8 cellular contexts compared by ENCODE assay signal in the genomic region with DNA sequence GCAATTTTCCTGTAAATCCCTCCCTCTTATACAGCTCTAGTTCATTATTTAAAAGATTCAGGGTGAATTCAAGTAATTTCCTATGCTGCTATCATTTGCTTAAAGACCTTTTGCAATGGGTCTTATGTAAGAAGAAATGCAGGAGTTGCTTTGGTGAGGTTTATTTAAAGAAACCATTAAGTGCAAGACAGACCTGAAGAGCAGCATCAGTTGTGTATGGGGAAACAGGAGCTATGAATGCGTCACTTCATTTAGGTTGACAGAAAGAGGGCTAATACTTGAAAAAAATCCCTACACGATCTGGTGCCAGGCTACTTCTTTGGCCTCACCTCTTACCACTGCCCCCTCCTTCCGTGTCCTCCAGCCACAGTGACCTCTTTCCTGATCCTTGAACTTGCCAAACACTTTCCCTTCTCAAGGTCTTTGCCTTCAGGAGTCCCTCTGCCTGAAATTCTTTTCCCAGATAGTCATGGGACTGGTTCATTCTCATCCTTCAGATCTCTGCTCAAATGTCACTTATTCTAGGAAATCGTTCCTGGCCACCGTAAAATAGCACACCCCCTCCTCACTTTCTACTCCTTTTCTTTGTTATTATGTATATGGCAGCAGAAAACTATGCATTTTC. TPM values are rescaled to one million over a fixed set of nuclear protein-coding genes. Genes with fewer than 3 reads are reported as not detected.
DNase-seq lines count a peak whose midpoint lies in the region; FAIRE-seq and TF ChIP-seq lines count a peak whose summit lies in the region.

No MANE protein-coding gene starts in this region.

- no peak for DNase-seq in activated naive CD4-positive, alpha-beta T cell treated with anti-CD3 and anti-CD28 coated beads for 36 hours
- no peak for DNase-seq in activated naive CD4-positive, alpha-beta T cell treated with Interleukin-2 at 50 U/mL for 16 hours
- DNase-seq in activated CD4-positive, alpha-beta memory T cell treated with anti-CD3 and anti-CD28 coated beads, Interleukin-2, amount 10 ng/mL, durations not matched to agents 7 days and 5 days = no peak
- DNase-seq in kidney = no peak
- no peak for DNase-seq in thyroid gland
- no peak for DNase-seq in DMS79 treated with DMSO at 0.1 percent for 48 hours (lab: John Stamatoyannopoulos, UW)
- DNase-seq in stimulated activated CD4-positive, alpha-beta T cell treated with anti-CD3 and anti-CD28 coated beads, Interleukin-4, amount 100 ng/mL, for 24 hours = no peak
- no peak for DNase-seq in mesenteric fat pad (ENCODE audit: low spot score)

- no peak for FAIRE-seq in kidney (lab: Jason Lieb, UNC)

- POLR2A ChIA-PET in activated CD4-positive, alpha-beta memory T cell treated with anti-CD3 and anti-CD28 coated beads, Interleukin-2, amount 10 ng/mL, durations not matched to agents 7 days and 5 days (lab: Charles Lee) = interaction anchor here (1.0 to 2.0 kb wide), 9 partner anchors 10 to 243 kb away, joined by 3 to 9 read pairs (median 4); partner anchors contain the start of genes AK3 and RCL1

- TF ChIP-seq CTCF in kidney (IDR thresholded peaks at IDR 0.05; ENCODE audit: borderline replicate concordance, extremely low read depth, insufficient read depth) (no peak), thyroid gland (IDR thresholded peaks at IDR 0.05) (no peak)

- peak overlapping the region; percentile 97 for H3K27ac Mint-ChIP-seq in activated naive CD4-positive, alpha-beta T cell treated with anti-CD3 and anti-CD28 coated beads for 36 hours
- peak overlapping the region; percentile 98 for H3K27ac Mint-ChIP-seq in activated CD4-positive, alpha-beta memory T cell treated with anti-CD3 and anti-CD28 coated beads, Interleukin-2, amount 10 ng/mL, durations not matched to agents 7 days and 5 days

- no peaks in the 10 kb centered on the region for H3K27me3 Mint-ChIP-seq in activated naive CD4-positive, alpha-beta T cell treated with anti-CD3 and anti-CD28 coated beads for 36 hours (ENCODE audit: low read depth)
- H3K27me3 Mint-ChIP-seq in activated CD4-positive, alpha-beta memory T cell treated with anti-CD3 and anti-CD28 coated beads, Interleukin-2, amount 10 ng/mL, durations not matched to agents 7 days and 5 days = no peaks in the 10 kb centered on the region

- peaks cover 54% of the 10 kb centered on the region for H3K4me1 Mint-ChIP-seq in activated naive CD4-positive, alpha-beta T cell treated with anti-CD3 and anti-CD28 coated beads for 36 hours (ENCODE audit: low read depth)
- H3K4me1 Mint-ChIP-seq in activated CD4-positive, alpha-beta memory T cell treated with anti-CD3 and anti-CD28 coated beads, Interleukin-2, amount 10 ng/mL, durations not matched to agents 7 days and 5 days = peaks cover 56% of the 10 kb centered on the region

- TF ChIP-seq POLR2A in thyroid gland (IDR thresholded peaks at IDR 0.05) = no peak

- peak overlapping the region; percentile 72 to 82 for H3K4me3 ChIP-seq in kidney (ENCODE audit: low read length in 2 of 2)
- H3K4me3 ChIP-seq in thyroid gland (replicated peaks in 1 of 3) = peak overlapping the region in 1 of 3 donors; percentile 68

- H3K36me3 ChIP-seq in kidney (ENCODE audit: control insufficient read depth in 1 of 2, insufficient read depth in 2 of 2, low read length in 2 of 2) (no peaks in the 10 kb centered on the region), thyroid gland (no peaks in the 10 kb centered on the region)

- no peaks in the 10 kb centered on the region for H3K9me3 Mint-ChIP-seq in activated naive CD4-positive, alpha-beta T cell treated with anti-CD3 and anti-CD28 coated beads for 36 hours
- no peaks in the 10 kb centered on the region for H3K9me3 Mint-ChIP-seq in activated CD4-positive, alpha-beta memory T cell treated with anti-CD3 and anti-CD28 coated beads, Interleukin-2, amount 10 ng/mL, durations not matched to agents 7 days and 5 days

- intact Hi-C loops in activated naive CD4-positive, alpha-beta T cell treated with anti-CD3 and anti-CD28 coated beads for 36 hours (cut with micrococcal nuclease) = loop anchor here (2.0 to 10.0 kb wide), 10 partner anchors 13 to 1771 kb away; partner anchors contain the start of genes CD274, CDC37L1, ERMP1 and KDM4C
- intact Hi-C loops in kidney (cut with DNase I) (no loop called here), thyroid gland (cut with DNase I) (no loop called here)

- H3K9me3 ChIP-seq in kidney (ENCODE audit: control insufficient read depth in 1 of 2, low read length in 2 of 2) = no peaks in the 10 kb centered on the region
- H3K9me3 ChIP-seq in thyroid gland = no peaks in the 10 kb centered on the region

- H3K4me1 ChIP-seq in kidney (ENCODE audit: control insufficient read depth in 1 of 2, insufficient read depth in 1 of 2, low read depth in 1 of 2, low read length in 2 of 2) (peaks cover 9 to 12% of the 10 kb centered on the region in 2 donors), thyroid gland (peaks cover 4 to 16% of the 10 kb centered on the region in 2 donors)

- H3K27ac ChIP-seq in kidney (ENCODE audit: low read depth in 2 of 2, low read length in 2 of 2) (peak overlapping the region; percentile 95), thyroid gland (peak overlapping the region; percentile 90 to 95 (median 95))

- CTCF ChIA-PET in activated naive CD4-positive, alpha-beta T cell treated with anti-CD3 and anti-CD28 coated beads for 36 hours (lab: Charles Lee) = interaction anchor here (0.5 to 2.6 kb wide), 6 partner anchors 10 to 238 kb away, joined by 3 to 18 read pairs (median 7); no protein-coding TSS in a partner anchor
- CTCF ChIA-PET in activated CD4-positive, alpha-beta memory T cell treated with anti-CD3 and anti-CD28 coated beads, Interleukin-2, amount 10 ng/mL, durations not matched to agents 7 days and 5 days (lab: Charles Lee) = interaction anchor here (1.3 to 2.2 kb wide), 5 partner anchors 10 to 225 kb away, joined by 4 to 8 read pairs (median 6); no protein-coding TSS in a partner anchor

- no peak overlapping the region for H3K4me3 Mint-ChIP-seq in activated naive CD4-positive, alpha-beta T cell treated with anti-CD3 and anti-CD28 coated beads for 36 hours
- peak overlapping the region; percentile 87 for H3K4me3 Mint-ChIP-seq in activated CD4-positive, alpha-beta memory T cell treated with anti-CD3 and anti-CD28 coated beads, Interleukin-2, amount 10 ng/mL, durations not matched to agents 7 days and 5 days

- H3K36me3 Mint-ChIP-seq in activated naive CD4-positive, alpha-beta T cell treated with anti-CD3 and anti-CD28 coated beads for 36 hours (ENCODE audit: low read depth) = peaks cover 26% of the 10 kb centered on the region
- peaks cover 12% of the 10 kb centered on the region for H3K36me3 Mint-ChIP-seq in activated CD4-positive, alpha-beta memory T cell treated with anti-CD3 and anti-CD28 coated beads, Interleukin-2, amount 10 ng/mL, durations not matched to agents 7 days and 5 days (ENCODE audit: low read depth)

- no peaks in the 10 kb centered on the region for H3K27me3 ChIP-seq in thyroid gland

- peak overlapping the region; percentile 86 to 92 for H3K9ac ChIP-seq in kidney (ENCODE audit: low read length in 2 of 2)

- WGBS in thyroid gland, 2 donors = 68 to 72% methylated on average over 5 of the region's 5 CpGs

RNA-seq across cellular contexts. Expression of gene JAK2, which starts 1.4 kb away (rescaled TPM):
- 10 to 100 TPM; 46.8 to 51.0 TPM for total RNA-seq in activated naive CD4-positive, alpha-beta T cell treated with anti-CD3 and anti-CD28 coated beads for 36 hours
- 10 to 100 TPM; 27.2 to 30.0 TPM for total RNA-seq in activated CD4-positive, alpha-beta memory T cell treated with anti-CD3 and anti-CD28 coated beads, Interleukin-2, amount 10 ng/mL, durations not matched to agents 7 days and 5 days
- total RNA-seq in kidney = 23.3 TPM
- 4.5 TPM for polyA plus RNA-seq in kidney (ENCODE audit: insufficient read depth, low read depth, low replicate concordance)
- total RNA-seq in thyroid gland = 10 to 100 TPM; 13.9 to 17.8 (median 14.3) TPM
- total RNA-seq in mesenteric fat pad = 25.1 TPM
